34 cellular contexts compared by ENCODE assay signal in the genomic region with DNA sequence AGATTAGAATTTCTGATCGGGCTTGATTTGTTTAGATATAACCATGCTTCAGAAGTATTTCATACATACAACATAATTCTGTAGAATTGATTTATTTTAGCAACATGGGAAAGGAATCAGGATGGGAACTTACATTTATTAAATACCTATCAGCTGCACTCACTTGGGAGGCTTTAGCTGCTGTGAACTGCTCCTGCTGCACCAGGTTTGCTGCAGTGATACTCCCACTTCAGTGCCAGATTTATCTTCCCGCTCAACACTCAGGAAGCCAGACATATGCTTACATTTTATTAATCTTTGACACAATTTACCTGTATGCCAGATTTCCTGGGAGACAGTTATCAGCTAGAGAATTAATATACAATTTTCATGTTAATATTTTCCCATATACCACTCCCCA.
"Had no signal": no experiment of that assay in that cellular context is flagged by ENCODE, and none has a peak within 500 bp of the region (broad histone marks: within the 10 kb centered on the region; RNA-seq: fewer than 3 reads in every experiment).

No MANE protein-coding gene starts in this region.

- DNase-seq: Karpas-422, Kasumi-1, KG1, MG63, MM.1S, MV-4-11, NCI-H1048, NCI-H1092, NCI-H1092 treated with DMSO at 0.1 percent for 48 hours, NCI-H1105, NCI-H1105 treated with DMSO at 0.1 percent for 48 hours, NCI-H1417, NCI-H1417 treated with DMSO at 0.1 percent for 48 hours, NCI-H1436, NCI-H1436 treated with DMSO at 0.1 percent for 48 hours, NCI-H146, NCI-H1694, NCI-H1694 treated with DMSO at 0.1 percent for 48 hours, NCI-H187, NCI-H187 treated with DMSO at 0.1 percent for 48 hours, NCI-H1930, NCI-H2029, NCI-H2029 treated with DMSO at 0.1 percent for 48 hours, NCI-H2081, NCI-H2081 treated with DMSO at 0.1 percent for 48 hours, NCI-H2107, NCI-H2171, NCI-H2171 treated with DMSO at 0.1 percent for 48 hours, NCI-H2227 treated with DMSO at 0.1 percent for 48 hours, NCI-H226, NCI-H345, NCI-H446, NCI-H446 treated with DMSO at 0.1 percent for 48 hours, NCI-H510A had no signal
